ENCODE assay signal across 10 cellular contexts in genomic region chr4:11424000-11424399, GRCh38. TPM values are rescaled to one million over a fixed set of nuclear protein-coding genes. Genes with fewer than 3 reads are reported as not detected.
A peak's percentile ranks its signal among the peaks of the same experiment; 100 is the strongest.
DNase-seq lines count a peak whose midpoint lies in the region; ATAC-seq and TF ChIP-seq lines count a peak whose summit lies in the region.
"Had no signal": no experiment of that assay in that cellular context is flagged by ENCODE, and none has a peak within 500 bp of the region (broad histone marks: within the 10 kb centered on the region; RNA-seq: fewer than 3 reads in every experiment).

No MANE protein-coding gene starts in this region.

- H3K9me3 ChIP-seq in HCT116 (ENCODE audit: control insufficient read depth in 1 of 2, insufficient read depth in 1 of 2, low read depth in 1 of 2, low read length in 2 of 2) (no peaks in the 10 kb centered on the region), PC-9 (ENCODE audit: insufficient read depth, low read depth) (no peaks in the 10 kb centered on the region)

- BruUV-seq in HCT116 (replicated peaks; lab: Mats Ljungman, UMichigan) (no TSS peak), PC-9 (replicated peaks; lab: Mats Ljungman, UMichigan) (no TSS peak)

- ATAC-seq in HCT116: no peak

- RAD21 ChIA-PET in HCT116 (lab: Charles Lee; ENCODE audit: low non-redundant PET in 1 of 2, low total read pairs in 2 of 2, uncharacterized antibody in 2 of 2, unreplicated experiment in 2 of 2): interaction anchor here in 1 of 2 experiments (0.7 kb wide), 1 partner anchor 664 kb away, joined by 4 read pairs; no protein-coding TSS in a partner anchor

- POLR2A ChIA-PET in HCT116 (lab: Charles Lee): interaction anchor here (0.9 kb wide), 1 partner anchor 112 kb away, joined by 3 read pairs; no protein-coding TSS in a partner anchor
- POLR2A ChIA-PET in PC-9 (lab: Charles Lee; ENCODE audit: unreplicated experiment): no interaction called here

- no peak overlapping the region for H3K4me3 ChIP-seq in HCT116 (replicated peaks in 1 of 2; ENCODE audit: low read depth in 1 of 2, low read length in 2 of 2)
- no peak overlapping the region for H3K4me3 ChIP-seq in PC-9
- H3K4me3 ChIP-seq: SK-N-MC had no signal

- TF ChIP-seq RAD21 in HCT116 (IDR thresholded peaks at IDR 0.05; ENCODE audit: low read depth): no peak

- H3K9me2 ChIP-seq in HCT116 (ENCODE audit: insufficient read depth) (no peaks in the 10 kb centered on the region), PC-9 (ENCODE audit: insufficient read depth) (no peaks in the 10 kb centered on the region)

- DNase-seq in NCI-H510A treated with DMSO at 0.1 percent for 48 hours (lab: John Stamatoyannopoulos, UW) (peak; percentile 40), NCI-H510A (lab: John Stamatoyannopoulos, UW) (no peak), HCT116 (ENCODE audit: low read depth, low spot score) (no peak), PC-9 (no peak), germinal center (ENCODE audit: low spot score) (peak; percentile 48), superior temporal gyrus (ENCODE audit: extremely low spot score) (peak; percentile 46), AG20443 (ENCODE audit: low spot score) (no peak), DMS79 (lab: John Stamatoyannopoulos, UW) (no peak)

- TF ChIP-seq POLR2A in HCT116 (IDR thresholded peaks at IDR 0.05; ENCODE audit: borderline replicate concordance, extremely low read depth, insufficient read depth, insufficient read length): no peak

- H3K79me2 ChIP-seq in HCT116 (ENCODE audit: insufficient read depth, low read length) (peaks cover 99% of the 10 kb centered on the region), PC-9 (ENCODE audit: low read depth) (peaks cover 92% of the 10 kb centered on the region)

- H3K36me3 ChIP-seq in HCT116 (ENCODE audit: control insufficient read depth in 1 of 2, insufficient read depth in 2 of 2, low read length in 2 of 2): peaks cover 10 to 77% of the 10 kb centered on the region in 2 experiments
- H3K36me3 ChIP-seq in PC-9 (ENCODE audit: low read depth): peaks cover 20% of the 10 kb centered on the region; the same call in 1 of the 2 replicates

- intact Hi-C loops in HCT116 (cut with micrococcal nuclease) (loop anchor here (10.0 kb wide), 2 partner anchors 531 to 1211 kb away; no protein-coding TSS in a partner anchor), PC-9 (cut with micrococcal nuclease; ENCODE audit: unreplicated experiment) (no loop called here)

- H3K27ac ChIP-seq in HCT116 (ENCODE audit: low read depth, low read length): peak overlapping the region; percentile 29
- no peak overlapping the region for H3K27ac ChIP-seq in PC-9
- H3K27ac ChIP-seq: SK-N-MC had no signal

- H3K4me1 ChIP-seq in HCT116 (ENCODE audit: control insufficient read depth in 1 of 2, insufficient read depth in 2 of 2, low read length in 2 of 2): peaks cover 21 to 80% of the 10 kb centered on the region in 2 experiments
- 0 out of 2 replicates have a peak, but pooled peaks cover 8% of the 10 kb centered on the region for H3K4me1 ChIP-seq in PC-9 (replicated peaks; ENCODE audit: insufficient read depth)

- H4K20me1 ChIP-seq in HCT116 (ENCODE audit: insufficient read depth) (peaks cover 16% of the 10 kb centered on the region), PC-9 (ENCODE audit: insufficient read depth) (peaks cover 7% of the 10 kb centered on the region; the same call in 1 of the 2 replicates)

- TF ChIP-seq CTCF in HCT116 (IDR thresholded peaks at IDR 0.05 in 2 of 3, conservative IDR thresholded peaks at IDR 0.05 in 1 of 3; ENCODE audit: borderline replicate concordance in 1 of 3, insufficient read depth in 1 of 3, low read depth in 2 of 3, low read length in 2 of 3) (peak in 2 of 3 experiments; percentile 19 to 46; a peak in 3 of 6 replicates), PC-9 (conservative IDR thresholded peaks at IDR 0.05) (peak; percentile 30; the same call in 1 of the 2 replicates)

- CTCF ChIA-PET in HCT116 (lab: Charles Lee) (interaction anchor here (0.6 to 1.2 kb wide), 4 partner anchors 9 to 805 kb away, joined by 3 read pairs; no protein-coding TSS in a partner anchor), PC-9 (lab: Charles Lee) (no interaction called here)

- H3F3A ChIP-seq in PC-9 (ENCODE audit: insufficient read depth, low read depth): no peaks in the 10 kb centered on the region

- no peak overlapping the region for H2AFZ ChIP-seq in HCT116 (ENCODE audit: low read depth, low read length, poor library complexity, severe bottlenecking)
- no peak overlapping the region for H2AFZ ChIP-seq in PC-9

- H3K4me2 ChIP-seq in HCT116 (ENCODE audit: low read length) (no peak overlapping the region; the same call in 1 of the 2 replicates), PC-9 (no peak overlapping the region)

- H3K27me3 ChIP-seq in HCT116 (ENCODE audit: insufficient read depth, low read length) (no peaks in the 10 kb centered on the region), PC-9 (ENCODE audit: insufficient read depth, low read depth) (no peaks in the 10 kb centered on the region)

- no peak overlapping the region for H3K9ac ChIP-seq in HCT116 (ENCODE audit: low read length)

TF ChIP-seq in HCT116, 20 proteins besides CTCF, POLR2A, EP300 and RAD21:
- TF ChIP-seq SRF (IDR thresholded peaks at IDR 0.05; ENCODE audit: low read depth) (no peak), SP1 (IDR thresholded peaks at IDR 0.05; ENCODE audit: low read depth) (no peak)

RNA-seq across cellular contexts. Expression of gene HS3ST1, which starts 4.7 kb away (rescaled TPM):
- 134 TPM for total RNA-seq in HCT116 (2021; ENCODE audit: unreplicated experiment)
- 108 and 124 TPM in 2 replicates for polyA plus RNA-seq in HCT116 (2012)
- 12.3 and 12.8 TPM in 2 replicates for total RNA-seq in PC-9 (2021)
- polyA plus RNA-seq: BJ had no signal

Comparison
In these comparisons a context has a peak if more than half of its experiments do, and no peak if none do; other contexts are left out.
1. DNase-seq: peak in NCI-H510A treated with DMSO at 0.1 percent for 48 hours (single experiment), germinal center (single experiment) and superior temporal gyrus (single experiment); none in NCI-H510A (single experiment), HCT116 (single experiment), PC-9 (0 of 2), AG20443 (single experiment) and DMS79 (single experiment).